In genomic region chr4:153127773-153128494, GRCh38 we compare ENCODE assay signal across 8 cellular contexts.
A peak's percentile ranks its signal among the peaks of the same experiment; 100 is the strongest.
DNase-seq lines count a peak whose midpoint lies in the region; ATAC-seq and TF ChIP-seq lines count a peak whose summit lies in the region.

No MANE protein-coding gene starts in this region.

- POLR2A ChIA-PET in BJ (lab: Charles Lee), result interaction anchor here (0.7 kb wide), 1 partner anchor 45 kb away, joined by 3 read pairs; no protein-coding TSS in a partner anchor
- POLR2A ChIA-PET in PC-9 (lab: Charles Lee; ENCODE audit: unreplicated experiment), result no interaction called here

- no peak overlapping the region for H3K27ac ChIP-seq in Karpas-422 (ENCODE audit: low read length)
- no peak overlapping the region for H3K27ac ChIP-seq in PC-9
- H3K27ac ChIP-seq in fibroblast of lung (ENCODE audit: insufficient read depth, low read length), result no peak overlapping the region

- peaks cover 3 to 12% of the 10 kb centered on the region in 2 donors for H3K4me1 Mint-ChIP-seq in natural killer cell treated with Interleukin-12 subunit alpha and Interleukin-12 subunit beta and Interleukin-15 and Interleukin-18, amount 100 ng/mL, for 72 hours (ENCODE audit: low read depth in 2 of 2)

- no peak overlapping the region; the same call in 1 of the 2 replicates for H3K4me3 ChIP-seq in BJ (ENCODE audit: low read depth, low read length)
- no peak overlapping the region for H3K4me3 ChIP-seq in Karpas-422 (ENCODE audit: low read length)
- H3K4me3 ChIP-seq in PC-9, result no peak overlapping the region
- peak overlapping the region in 2 of 4 experiments; percentile 34 to 35 for H3K4me3 ChIP-seq in fibroblast of lung (replicated peaks in 1 of 4; ENCODE audit: control extremely low read depth in 1 of 4, insufficient read depth in 1 of 4, low read depth in 3 of 4, low read length in 4 of 4)

- H3K36me3 Mint-ChIP-seq in natural killer cell treated with Interleukin-12 subunit alpha and Interleukin-12 subunit beta and Interleukin-15 and Interleukin-18, amount 100 ng/mL, for 72 hours, result no peaks in the 10 kb centered on the region

- H3K27me3 Mint-ChIP-seq in natural killer cell treated with Interleukin-12 subunit alpha and Interleukin-12 subunit beta and Interleukin-15 and Interleukin-18, amount 100 ng/mL, for 72 hours, result peaks cover 5 to 12% of the 10 kb centered on the region in 2 donors

- H3K9ac ChIP-seq in Karpas-422 (ENCODE audit: low read length), result 0 out of 2 replicates have a peak overlapping the region, but pooled peaks have one; percentile 5
- H3K9ac ChIP-seq in fibroblast of lung (ENCODE audit: insufficient read depth, low read length), result no peak overlapping the region

- no peaks in the 10 kb centered on the region for H3K79me2 ChIP-seq in Karpas-422 (ENCODE audit: low read length)
- no peaks in the 10 kb centered on the region for H3K79me2 ChIP-seq in PC-9 (ENCODE audit: low read depth)
- no peaks in the 10 kb centered on the region for H3K79me2 ChIP-seq in fibroblast of lung (ENCODE audit: control insufficient read depth, insufficient read depth, low read length)

- no peaks in the 10 kb centered on the region for H3K9me3 Mint-ChIP-seq in natural killer cell treated with Interleukin-12 subunit alpha and Interleukin-12 subunit beta and Interleukin-15 and Interleukin-18, amount 100 ng/mL, for 72 hours

- H3K9me3 ChIP-seq in Karpas-422 (ENCODE audit: low read length), result no peaks in the 10 kb centered on the region
- no peaks in the 10 kb centered on the region for H3K9me3 ChIP-seq in PC-9 (ENCODE audit: insufficient read depth, low read depth)
- no peaks in the 10 kb centered on the region for H3K9me3 ChIP-seq in fibroblast of lung (ENCODE audit: control insufficient read depth, insufficient read depth, low read depth, low read length)

- no peaks in the 10 kb centered on the region for H3F3A ChIP-seq in PC-9 (ENCODE audit: insufficient read depth, low read depth)

- TF ChIP-seq CTCF in BJ (IDR thresholded peaks at IDR 0.05; ENCODE audit: insufficient read depth, low read depth, low read length) (peak; percentile 79), GM20000 (IDR thresholded peaks at IDR 0.05; ENCODE audit: extremely low read depth, missing control alignments) (peak; percentile 69), PC-9 (conservative IDR thresholded peaks at IDR 0.05) (peak; percentile 84), fibroblast of lung (conservative IDR thresholded peaks at IDR 0.05 in 1 of 2, IDR thresholded peaks at IDR 0.05 in 1 of 2; ENCODE audit: low read depth in 1 of 2, low read length in 2 of 2) (peak; percentile 73 to 79)

- CTCF ChIA-PET in BJ (lab: Yijun Ruan, JAX), result interaction anchor here (0.6 to 6.8 kb wide), 29 partner anchors 9 to 313 kb away, joined by 3 to 189 read pairs (median 5); partner anchors contain the start of gene MND1
- CTCF ChIA-PET in PC-9 (lab: Charles Lee), result interaction anchor here (0.6 to 1.4 kb wide), 9 partner anchors 15 to 687 kb away, joined by 3 to 8 read pairs (median 3); no protein-coding TSS in a partner anchor

- H3K27me3 ChIP-seq in BJ (ENCODE audit: control insufficient read depth, insufficient read depth, low read length) (peaks cover 1% of the 10 kb centered on the region; the same call in 1 of the 2 replicates), Karpas-422 (ENCODE audit: low read length) (no peaks in the 10 kb centered on the region), PC-9 (ENCODE audit: insufficient read depth, low read depth) (no peaks in the 10 kb centered on the region), fibroblast of lung (ENCODE audit: control insufficient read depth, insufficient read depth, low read length) (no peaks in the 10 kb centered on the region)

- H3K36me3 ChIP-seq in BJ (ENCODE audit: control insufficient read depth, insufficient read depth, low read length) (no peaks in the 10 kb centered on the region), Karpas-422 (ENCODE audit: insufficient read depth, low read length) (no peaks in the 10 kb centered on the region), PC-9 (ENCODE audit: low read depth) (no peaks in the 10 kb centered on the region), fibroblast of lung (ENCODE audit: control insufficient read depth, insufficient read depth, low read length) (no peaks in the 10 kb centered on the region)

- H3K4me1 ChIP-seq in Karpas-422 (ENCODE audit: low read length) (peaks cover 4% of the 10 kb centered on the region), PC-9 (replicated peaks; ENCODE audit: insufficient read depth) (no peaks in the 10 kb centered on the region), fibroblast of lung (ENCODE audit: control insufficient read depth, extremely low read depth, insufficient read depth, low read length) (no peaks in the 10 kb centered on the region)

- H4K20me1 ChIP-seq in Karpas-422 (ENCODE audit: insufficient read depth, low read depth, low read length), result no peaks in the 10 kb centered on the region
- H4K20me1 ChIP-seq in PC-9 (ENCODE audit: insufficient read depth), result no peaks in the 10 kb centered on the region
- peaks cover 1% of the 10 kb centered on the region for H4K20me1 ChIP-seq in fibroblast of lung (ENCODE audit: control insufficient read depth, extremely low read depth, insufficient read depth, low read length)

- peak overlapping the region in 1 of 2 donors; percentile 35 for H3K27ac Mint-ChIP-seq in natural killer cell treated with Interleukin-12 subunit alpha and Interleukin-12 subunit beta and Interleukin-15 and Interleukin-18, amount 100 ng/mL, for 72 hours

- peak overlapping the region; percentile 33 for H3K4me2 ChIP-seq in Karpas-422 (ENCODE audit: low read depth, low read length, poor library complexity, severe bottlenecking)
- H3K4me2 ChIP-seq in PC-9, result peak overlapping the region; percentile 30; the same call in 1 of the 2 replicates
- H3K4me2 ChIP-seq in fibroblast of lung (ENCODE audit: extremely low read depth, insufficient read depth, low read length), result no peak overlapping the region

- H2AFZ ChIP-seq in Karpas-422 (ENCODE audit: low read length) (peak overlapping the region; percentile 61; the same call in 1 of the 2 replicates), PC-9 (no peak overlapping the region), fibroblast of lung (ENCODE audit: low read length) (no peak overlapping the region)

- intact Hi-C loops in PC-9 (cut with micrococcal nuclease; ENCODE audit: unreplicated experiment), result loop anchor here (1.0 to 10.0 kb wide), 8 partner anchors 45 to 721 kb away; partner anchors contain the start of genes ARFIP1 and TIGD4

- no peaks in the 10 kb centered on the region for H3K9me2 ChIP-seq in Karpas-422 (replicated peaks; ENCODE audit: insufficient read depth, low read length)
- H3K9me2 ChIP-seq in PC-9 (ENCODE audit: insufficient read depth), result no peaks in the 10 kb centered on the region

- DNase-seq in BJ (ENCODE audit: low read depth), result no peak
- DNase-seq in GM20000 (ENCODE audit: low spot score), result peak; percentile 70
- DNase-seq in Karpas-422, result peak; percentile 95
- DNase-seq in PC-9, result peak; percentile 63 to 84
- peak; percentile 86 to 87 for DNase-seq in activated T-cell treated with anti-CD3 and anti-CD28 coated beads, Interleukin-2, amount 50 U/mL, for 48 hours
- DNase-seq in fibroblast of lung (ENCODE audit: low read depth in 2 of 2), result peak; percentile 69 to 85
- peak; percentile 84 for DNase-seq in natural killer cell treated with Interleukin-12 subunit alpha and Interleukin-12 subunit beta and Interleukin-15 and Interleukin-18, amount 100 ng/mL, for 72 hours (ENCODE audit: low spot score)
- DNase-seq in stimulated activated naive CD4-positive, alpha-beta T cell (lab: John Stamatoyannopoulos, UW), result peak; percentile 64 to 91 (median 74)

- BruUV-seq in PC-9 (replicated peaks; lab: Mats Ljungman, UMichigan), result no TSS peak

- ATAC-seq in natural killer cell treated with Interleukin-12 subunit alpha and Interleukin-12 subunit beta and Interleukin-15 and Interleukin-18, amount 100 ng/mL, for 72 hours, result peak; percentile 78 to 81

- H3K4me3 Mint-ChIP-seq in natural killer cell treated with Interleukin-12 subunit alpha and Interleukin-12 subunit beta and Interleukin-15 and Interleukin-18, amount 100 ng/mL, for 72 hours, result no peak overlapping the region
